ENCODE assay signal across 22 cellular contexts in genomic region chr13:34372581-34372980, GRCh38.
"Had no signal": no experiment of that assay in that cellular context is flagged by ENCODE, and none has a peak within 500 bp of the region (broad histone marks: within the 10 kb centered on the region; RNA-seq: fewer than 3 reads in every experiment).

No MANE protein-coding gene starts in this region.

- H3K27me3 Mint-ChIP-seq: activated CD4-positive, alpha-beta memory T cell treated with anti-CD3 and anti-CD28 coated beads for 36 hours; activated CD4-positive, alpha-beta T cell treated with anti-CD3 and anti-CD28 coated beads for 36 hours; activated CD8-positive, alpha-beta memory T cell treated with anti-CD3 and anti-CD28 coated beads, Interleukin-2, amount 10 ng/mL, durations not matched to agents 7 days and 5 days had no signal

- DNase-seq: activated CD4-positive, alpha-beta memory T cell treated with anti-CD3 and anti-CD28 coated beads for 36 hours; activated CD4-positive, alpha-beta T cell treated with anti-CD3 and anti-CD28 coated beads for 36 hours; activated CD8-positive, alpha-beta memory T cell treated with anti-CD3 and anti-CD28 coated beads, Interleukin-2, amount 10 ng/mL, durations not matched to agents 7 days and 5 days; activated T-cell treated with anti-CD3 and anti-CD28 coated beads, Interleukin-2, amount 50 U/mL, for 1 hour; amniotic stem cell; body of pancreas; caudate nucleus; esophagus squamous epithelium; glutamatergic neuron; occipital lobe; right cardiac atrium; small intestine; stimulated activated CD4-positive, alpha-beta T cell treated with anti-CD3 and anti-CD28 coated beads, Interleukin-4, amount 100 ng/mL, for 24 hours; stimulated activated naive CD4-positive, alpha-beta T cell; T-helper 1 cell; T1000; trophoblast cell had no signal

- H3K4me1 Mint-ChIP-seq: activated CD4-positive, alpha-beta T cell treated with anti-CD3 and anti-CD28 coated beads for 36 hours; activated CD8-positive, alpha-beta memory T cell treated with anti-CD3 and anti-CD28 coated beads, Interleukin-2, amount 10 ng/mL, durations not matched to agents 7 days and 5 days; activated naive CD4-positive, alpha-beta T cell treated with anti-CD3 and anti-CD28 coated beads, Interleukin-2, amount 50 U/mL, for 24 hours had no signal

- H3K27me3 ChIP-seq: body of pancreas, esophagus squamous epithelium had no signal

- H3K27ac ChIP-seq: body of pancreas, coronary artery, esophagus squamous epithelium, prostate gland, VCaP had no signal

- H3K9me3 ChIP-seq: body of pancreas, esophagus squamous epithelium, prostate gland had no signal

- H3K36me3 Mint-ChIP-seq: activated CD4-positive, alpha-beta memory T cell treated with anti-CD3 and anti-CD28 coated beads for 36 hours; activated CD8-positive, alpha-beta memory T cell treated with anti-CD3 and anti-CD28 coated beads, Interleukin-2, amount 10 ng/mL, durations not matched to agents 7 days and 5 days; activated naive CD4-positive, alpha-beta T cell treated with anti-CD3 and anti-CD28 coated beads, Interleukin-2, amount 50 U/mL, for 24 hours had no signal

- H3K27ac Mint-ChIP-seq: activated CD4-positive, alpha-beta memory T cell treated with anti-CD3 and anti-CD28 coated beads for 36 hours; activated CD4-positive, alpha-beta T cell treated with anti-CD3 and anti-CD28 coated beads for 36 hours; activated CD8-positive, alpha-beta memory T cell treated with anti-CD3 and anti-CD28 coated beads, Interleukin-2, amount 10 ng/mL, durations not matched to agents 7 days and 5 days; activated naive CD4-positive, alpha-beta T cell treated with anti-CD3 and anti-CD28 coated beads, Interleukin-2, amount 50 U/mL, for 24 hours had no signal

- H3K4me3 ChIP-seq: body of pancreas, coronary artery, esophagus squamous epithelium, prostate gland had no signal

- H3K4me1 ChIP-seq: body of pancreas, esophagus squamous epithelium, prostate gland had no signal

- H3K36me3 ChIP-seq: esophagus squamous epithelium, prostate gland had no signal

- H3K4me3 Mint-ChIP-seq: activated CD4-positive, alpha-beta memory T cell treated with anti-CD3 and anti-CD28 coated beads for 36 hours; activated CD4-positive, alpha-beta T cell treated with anti-CD3 and anti-CD28 coated beads for 36 hours; activated CD8-positive, alpha-beta memory T cell treated with anti-CD3 and anti-CD28 coated beads, Interleukin-2, amount 10 ng/mL, durations not matched to agents 7 days and 5 days; activated naive CD4-positive, alpha-beta T cell treated with anti-CD3 and anti-CD28 coated beads, Interleukin-2, amount 50 U/mL, for 24 hours; nephron had no signal

- ATAC-seq: activated CD4-positive, alpha-beta T cell treated with anti-CD3 and anti-CD28 coated beads for 36 hours; activated CD8-positive, alpha-beta memory T cell treated with anti-CD3 and anti-CD28 coated beads, Interleukin-2, amount 10 ng/mL, durations not matched to agents 7 days and 5 days; body of pancreas; right cardiac atrium had no signal

- H3K9me3 Mint-ChIP-seq: nephron had no signal
